8 cellular contexts compared by ENCODE assay signal in the genomic region with DNA sequence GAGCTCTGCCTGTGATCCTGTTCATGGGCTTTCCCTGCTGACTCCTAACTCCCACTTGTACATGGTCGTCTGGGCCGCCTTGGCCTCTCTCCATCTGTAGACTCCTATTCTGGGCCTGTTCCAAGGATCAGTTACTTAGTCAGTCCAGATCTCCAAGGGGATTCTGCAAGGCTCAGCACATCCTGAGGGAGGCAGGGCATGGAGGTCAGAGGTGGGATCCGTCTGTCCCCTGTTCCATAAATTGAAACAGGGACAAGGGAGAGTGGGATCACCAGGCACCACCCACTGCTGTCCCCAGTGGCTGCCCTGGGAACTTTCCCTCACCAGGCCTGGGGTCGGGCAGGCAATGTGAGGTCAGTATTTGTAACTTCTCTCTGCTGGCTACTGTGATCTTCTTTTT. TPM values are rescaled to one million over a fixed set of nuclear protein-coding genes. Genes with fewer than 3 reads are reported as not detected.
DNase-seq lines count a peak whose midpoint lies in the region; ATAC-seq, FAIRE-seq and TF ChIP-seq lines count a peak whose summit lies in the region.

No MANE protein-coding gene starts in this region.

- no peak overlapping the region for H3K9ac ChIP-seq in H1 (replicated peaks in 1 of 4; ENCODE audit: extremely low read depth in 1 of 4, low read depth in 3 of 4, low read length in 3 of 4)

- H3K27me3 ChIP-seq in BJ (ENCODE audit: control insufficient read depth, insufficient read depth, low read length) (no peaks in the 10 kb centered on the region), H1 (replicated peaks in 1 of 4; ENCODE audit: control insufficient read depth in 3 of 4, extremely low read depth in 1 of 4, insufficient read depth in 3 of 4, low read length in 3 of 4) (no peaks in the 10 kb centered on the region), prostate gland (replicated peaks; ENCODE audit: insufficient read depth) (no peaks in the 10 kb centered on the region)
- H3K27me3 ChIP-seq in naive thymus-derived CD4-positive, alpha-beta T cell (ENCODE audit: control insufficient read depth in 2 of 2, insufficient read depth in 2 of 2, low read length in 2 of 2) = no peaks in the 10 kb centered on the region

- no peak overlapping the region for H4K91ac ChIP-seq in H1 (replicated peaks; ENCODE audit: insufficient read length, low read length)

- H4K5ac ChIP-seq in H1 (ENCODE audit: insufficient read length, low read depth, low read length) = no peak overlapping the region

- H3K27ac ChIP-seq in H1 (ENCODE audit: low read depth, low read length) = no peak overlapping the region
- H3K27ac ChIP-seq in naive thymus-derived CD4-positive, alpha-beta T cell (ENCODE audit: low read depth, low read length) = no peak overlapping the region
- no peak overlapping the region for H3K27ac ChIP-seq in prostate gland

- no peak overlapping the region for H2BK12ac ChIP-seq in H1 (ENCODE audit: low read depth, low read length)

- DNase-seq in BJ (ENCODE audit: low read depth) (no peak), HFFc6 (no peak), H1 (ENCODE audit: low read depth in 1 of 2, low spot score in 2 of 2) (peak in 1 of 2 experiments; percentile 59), prostate gland (ENCODE audit: low spot score) (no peak), SKM-1 (lab: John Stamatoyannopoulos, UW; ENCODE audit: unreplicated experiment) (no peak)
- no peak for DNase-seq in naive thymus-derived CD4-positive, alpha-beta T cell
- DNase-seq in activated CD8-positive, alpha-beta memory T cell treated with anti-CD3 and anti-CD28 coated beads, Interleukin-2, amount 50 U/mL, for 4 hours = no peak

- POLR2A ChIA-PET in BJ (lab: Charles Lee) = no interaction called here
- POLR2A ChIA-PET in H1 (lab: Charles Lee; ENCODE audit: partially characterized antibody) = interaction anchor here (1.1 to 1.6 kb wide), 3 partner anchors 11 to 109 kb away, joined by 3 to 9 read pairs (median 3); no protein-coding TSS in a partner anchor
- POLR2A ChIA-PET in naive thymus-derived CD4-positive, alpha-beta T cell (lab: Charles Lee) = interaction anchor here (0.9 kb wide), 1 partner anchor 44 kb away, joined by 3 read pairs; a partner anchor contains a TSS

- no peaks in the 10 kb centered on the region for H3K9me3 Mint-ChIP-seq in HFFc6
- H3K9me3 Mint-ChIP-seq in naive thymus-derived CD4-positive, alpha-beta T cell = no peaks in the 10 kb centered on the region

- TF ChIP-seq RAD21 in H1 (IDR thresholded peaks at IDR 0.05 in 1 of 2, conservative IDR thresholded peaks at IDR 0.05 in 1 of 2; ENCODE audit: low read depth in 2 of 2, low read length in 2 of 2) = peak in 1 of 2 experiments; percentile 14; a peak in 2 of 4 replicates

- FAIRE-seq in H1 (lab: Jason Lieb, UNC) = no peak

- no peak overlapping the region for H3K4ac ChIP-seq in H1 (replicated peaks; ENCODE audit: insufficient read length, low read depth, low read length)

- H3K9me3 ChIP-seq in H1 (ENCODE audit: insufficient read depth in 2 of 2, low read depth in 1 of 2, low read length in 1 of 2) = no peaks in the 10 kb centered on the region
- H3K9me3 ChIP-seq in naive thymus-derived CD4-positive, alpha-beta T cell (ENCODE audit: control insufficient read depth in 2 of 3, low read length in 3 of 3) = no peaks in the 10 kb centered on the region
- no peaks in the 10 kb centered on the region for H3K9me3 ChIP-seq in prostate gland

- no peak for TF ChIP-seq EP300 in H1 (IDR thresholded peaks at IDR 0.05; ENCODE audit: borderline replicate concordance in 1 of 2, low read depth in 2 of 2, low read length in 2 of 2)

- H3K4me3 Mint-ChIP-seq in HFFc6 = no peak overlapping the region
- peak overlapping the region in 2 of 10 donors; percentile 59 to 63 for H3K4me3 Mint-ChIP-seq in naive thymus-derived CD4-positive, alpha-beta T cell

- no peaks in the 10 kb centered on the region for H3K23me2 ChIP-seq in H1 (ENCODE audit: low read depth, low read length)

- H3K36me3 Mint-ChIP-seq in HFFc6 (ENCODE audit: low read depth) = peaks cover 4% of the 10 kb centered on the region; the same call in 1 of the 2 replicates
- no peaks in the 10 kb centered on the region for H3K36me3 Mint-ChIP-seq in naive thymus-derived CD4-positive, alpha-beta T cell

- no peak for ATAC-seq in naive thymus-derived CD4-positive, alpha-beta T cell
- no peak for ATAC-seq in HG03460 (IDR thresholded peaks at IDR 0.05; ENCODE audit: unreplicated experiment)

- peak; percentile 34; the same call in 1 of the 2 replicates for TF ChIP-seq CTCF in BJ (IDR thresholded peaks at IDR 0.05; ENCODE audit: insufficient read depth, low read depth, low read length)
- TF ChIP-seq CTCF in HFFc6 (IDR thresholded peaks at IDR 0.05) = peak; percentile 63; the same call in 1 of the 2 replicates
- peak; percentile 49 to 82 (median 73); a peak in 3 of 4 replicates for TF ChIP-seq CTCF in H1 (IDR thresholded peaks at IDR 0.05; ENCODE audit: control extremely low read depth in 1 of 3, insufficient read depth in 1 of 3, low read depth in 1 of 3, low read length in 3 of 3)
- TF ChIP-seq CTCF in prostate gland (IDR thresholded peaks at IDR 0.05) = no peak

- H2BK20ac ChIP-seq in H1 (ENCODE audit: low read length) = no peak overlapping the region

- H2BK120ac ChIP-seq in H1 (replicated peaks; ENCODE audit: low read depth, low read length) = peak overlapping the region; percentile 4

- no peaks in the 10 kb centered on the region for H3K79me1 ChIP-seq in H1 (ENCODE audit: low read depth, low read length)

- no peak overlapping the region for H3K27ac Mint-ChIP-seq in HFFc6
- H3K27ac Mint-ChIP-seq in naive thymus-derived CD4-positive, alpha-beta T cell = peak overlapping the region in 7 of 9 donors; percentile 53 to 93 (median 85)

- peaks cover 9 to 16% (median 11%) of the 10 kb centered on the region in 4 experiments for H3K4me1 ChIP-seq in H1 (replicated peaks in 1 of 4; ENCODE audit: control insufficient read depth in 3 of 4, insufficient read depth in 4 of 4, low read length in 3 of 4)
- H3K4me1 ChIP-seq in naive thymus-derived CD4-positive, alpha-beta T cell (ENCODE audit: control insufficient read depth in 2 of 2, insufficient read depth in 2 of 2, low read length in 2 of 2) = peaks cover 4 to 7% of the 10 kb centered on the region in 2 donors
- H3K4me1 ChIP-seq in prostate gland (replicated peaks) = no peaks in the 10 kb centered on the region

- H2AK5ac ChIP-seq in H1 (ENCODE audit: low read depth, low read length) = no peak overlapping the region

- H3K79me2 ChIP-seq in H1 (ENCODE audit: control insufficient read depth in 1 of 2, insufficient read depth in 2 of 2, low read length in 2 of 2) = no peaks in the 10 kb centered on the region

- peaks cover 6% of the 10 kb centered on the region for H3K27me3 Mint-ChIP-seq in HFFc6 (ENCODE audit: insufficient read depth)
- H3K27me3 Mint-ChIP-seq in naive thymus-derived CD4-positive, alpha-beta T cell = no peaks in the 10 kb centered on the region

- no peak overlapping the region for H3K23ac ChIP-seq in H1 (ENCODE audit: insufficient read length)

- 84% methylated on average over 4 of the region's 4 CpGs; no CpG with 5 or more reads in 1 of the 2 experiments for WGBS in H1 (ENCODE audit: extremely low coverage in 1 of 2, insufficient coverage in 1 of 2, insufficient read length in 1 of 2, insufficient replicate concordance in 2 of 2, low coverage in 1 of 2, low lambda C conversion rate in 2 of 2, missing lambda C conversion rate in 1 of 2), 2 experiments
- 84% methylated on average over 4 of the region's 4 CpGs for WGBS in prostate gland

- no peak overlapping the region for H2BK5ac ChIP-seq in H1 (ENCODE audit: low read depth, low read length)

- H2BK15ac ChIP-seq in H1 (ENCODE audit: low read length) = no peak overlapping the region

- CTCF ChIA-PET in BJ (lab: Yijun Ruan, JAX) = interaction anchor here (0.6 to 5.7 kb wide), 21 partner anchors 8 to 748 kb away, joined by 3 to 40 read pairs (median 5); a partner anchor contains a TSS
- CTCF ChIA-PET in H1 (lab: Charles Lee; ENCODE audit: partially characterized antibody) = interaction anchor here (0.6 to 12.4 kb wide), 33 partner anchors 11 to 362 kb away, joined by 3 to 245 read pairs (median 4); a partner anchor contains a TSS
- CTCF ChIA-PET in naive thymus-derived CD4-positive, alpha-beta T cell (lab: Charles Lee) = interaction anchor here (0.7 to 1.3 kb wide), 10 partner anchors 10 to 412 kb away, joined by 3 to 5 read pairs (median 4); no protein-coding TSS in a partner anchor

- H3K4me1 Mint-ChIP-seq in HFFc6 (ENCODE audit: low read depth) = no peaks in the 10 kb centered on the region
- peaks cover 7 to 14% (median 12%) of the 10 kb centered on the region in 7 donors for H3K4me1 Mint-ChIP-seq in naive thymus-derived CD4-positive, alpha-beta T cell

- no peak overlapping the region for H3K14ac ChIP-seq in H1 (ENCODE audit: insufficient read length)

- H4K20me1 ChIP-seq in H1 (replicated peaks in 1 of 2; ENCODE audit: control insufficient read depth in 1 of 2, insufficient read depth in 2 of 2, low read length in 2 of 2) = no peaks in the 10 kb centered on the region

- no peak for TF ChIP-seq POLR2A in H1 (IDR thresholded peaks at IDR 0.05; ENCODE audit: control extremely low read depth in 1 of 2, low read depth in 2 of 2, low read length in 2 of 2)
- no peak for TF ChIP-seq POLR2A in prostate gland (IDR thresholded peaks at IDR 0.05)

- H3K56ac ChIP-seq in H1 (replicated peaks; ENCODE audit: insufficient read length, low read depth, low read length) = no peak overlapping the region

- H3K4me2 ChIP-seq in H1 (ENCODE audit: insufficient read depth in 1 of 2, low read depth in 2 of 2, low read length in 2 of 2) = no peak overlapping the region

- no peak overlapping the region for H4K8ac ChIP-seq in H1 (ENCODE audit: extremely low read depth, insufficient read depth, low read length)

- H3K36me3 ChIP-seq in BJ (ENCODE audit: control insufficient read depth, insufficient read depth, low read length) (no peaks in the 10 kb centered on the region), H1 (ENCODE audit: control insufficient read depth in 2 of 4, insufficient read depth in 4 of 4, low read length in 3 of 4) (no peaks in the 10 kb centered on the region), prostate gland (no peaks in the 10 kb centered on the region)
- no peaks in the 10 kb centered on the region for H3K36me3 ChIP-seq in naive thymus-derived CD4-positive, alpha-beta T cell (ENCODE audit: control insufficient read depth in 2 of 3, insufficient read depth in 3 of 3, low read length in 3 of 3)

- no peak overlapping the region for H2AFZ ChIP-seq in H1 (ENCODE audit: low read length)

- H3K4me3 ChIP-seq in BJ (ENCODE audit: low read depth, low read length) = no peak overlapping the region
- no peak overlapping the region for H3K4me3 ChIP-seq in H1 (ENCODE audit: extremely low read depth in 1 of 4, insufficient read depth in 2 of 4, low read depth in 3 of 4, low read length in 4 of 4)
- H3K4me3 ChIP-seq in naive thymus-derived CD4-positive, alpha-beta T cell (ENCODE audit: low read length) = no peak overlapping the region
- no peak overlapping the region for H3K4me3 ChIP-seq in prostate gland

- intact Hi-C loops in naive thymus-derived CD4-positive, alpha-beta T cell (cut with micrococcal nuclease) = loop anchor here (2.0 to 5.0 kb wide), 2 partner anchors 43 to 44 kb away; a partner anchor contains a TSS
- intact Hi-C loops in prostate gland (cut with DNase I) = no loop called here

- no peak overlapping the region for H3K18ac ChIP-seq in H1 (ENCODE audit: extremely low read depth, low read length)

RNA-seq across cellular contexts. Expression of a gene that starts 43.5 kb away (rescaled TPM):
- 154 and 172 TPM in 2 replicates for polyA plus RNA-seq in BJ (2011; rRNA removed)
- polyA minus RNA-seq in BJ (2011; rRNA and poly(A)+ RNA removed) = 322 and 463 TPM in 2 replicates
- 100 to 1,000 TPM; 127 to 145 (median 134) TPM for total RNA-seq in HFFc6 (2021; fragmentation: NEBNext Ultra II Directional; extraction: Animal tissue kit (Norgen Biotek cat#: 25700))
- 52.4 and 54.3 TPM in 2 replicates for total RNA-seq in H1 (2021; fragmentation: NEBNext Ultra II Directional; extraction: Animal tissue kit (Norgen Biotek cat#: 25700))
- 45.3 and 59.6 TPM in 2 replicates for polyA plus RNA-seq in H1 (2011; rRNA removed)
- polyA plus RNA-seq in H1 (2011; cell fraction: cytosol; rRNA removed) = 47.2 TPM
- 64.7 TPM for polyA plus RNA-seq in H1 (2011; cell fraction: nucleus; rRNA removed)
- 35.2 to 45.9 TPM (median 38.3 TPM) in 4 replicates for polyA plus RNA-seq in H1 (2012, experiment 1 of 2)
- 22.6 TPM for polyA plus RNA-seq in H1 (2012, experiment 2 of 2)
- 30.1 TPM for polyA plus RNA-seq in H1 (2013, experiment 1 of 2)
- 33.7 TPM for polyA plus RNA-seq in H1 (2013, experiment 2 of 2)
- polyA minus RNA-seq in H1 (2011; rRNA and poly(A)+ RNA removed) = 113 and 125 TPM in 2 replicates
- polyA minus RNA-seq in H1 (2011; cell fraction: cytosol; rRNA and poly(A)+ RNA removed) = 49.3 TPM
- 86.0 TPM for polyA minus RNA-seq in H1 (2011; cell fraction: nucleus; rRNA and poly(A)+ RNA removed)
- total RNA-seq in naive thymus-derived CD4-positive, alpha-beta T cell = 10 to 100 TPM; 28.6 to 41.1 (median 29.1) TPM
- polyA plus RNA-seq in naive thymus-derived CD4-positive, alpha-beta T cell = 10 to 100 TPM; 15.4 to 22.5 TPM
- 10 to 100 TPM; 37.2 to 49.8 TPM for total RNA-seq in prostate gland

RNA-seq across cellular contexts. Expression of a gene that starts 43.8 kb away (rescaled TPM):
- polyA plus RNA-seq in BJ (2011; rRNA removed) = 38.9 and 43.9 TPM in 2 replicates
- 44.1 and 49.4 TPM in 2 replicates for polyA minus RNA-seq in BJ (2011; rRNA and poly(A)+ RNA removed)
- 10 to 100 TPM; 41.3 to 43.6 (median 43.1) TPM for total RNA-seq in HFFc6 (2021; fragmentation: NEBNext Ultra II Directional; extraction: Animal tissue kit (Norgen Biotek cat#: 25700))
- 21.1 and 21.8 TPM in 2 replicates for total RNA-seq in H1 (2021; fragmentation: NEBNext Ultra II Directional; extraction: Animal tissue kit (Norgen Biotek cat#: 25700))
- polyA plus RNA-seq in H1 (2011; rRNA removed) = 14.0 and 17.1 TPM in 2 replicates
- 15.4 TPM for polyA plus RNA-seq in H1 (2011; cell fraction: cytosol; rRNA removed)
- polyA plus RNA-seq in H1 (2011; cell fraction: nucleus; rRNA removed) = 42.4 TPM
- polyA plus RNA-seq in H1 (2012, experiment 1 of 2) = 13.8 to 15.2 TPM (median 14.2 TPM) in 4 replicates
- 6.5 TPM for polyA plus RNA-seq in H1 (2012, experiment 2 of 2)
- polyA plus RNA-seq in H1 (2013, experiment 1 of 2) = 14.9 TPM
- polyA plus RNA-seq in H1 (2013, experiment 2 of 2) = 15.1 TPM
- 29.4 and 36.8 TPM in 2 replicates for polyA minus RNA-seq in H1 (2011; rRNA and poly(A)+ RNA removed)
- 13.9 TPM for polyA minus RNA-seq in H1 (2011; cell fraction: cytosol; rRNA and poly(A)+ RNA removed)
- 40.1 TPM for polyA minus RNA-seq in H1 (2011; cell fraction: nucleus; rRNA and poly(A)+ RNA removed)
- total RNA-seq in naive thymus-derived CD4-positive, alpha-beta T cell = 10 to 100 TPM; 28.7 to 62.8 (median 35.6) TPM
- polyA plus RNA-seq in naive thymus-derived CD4-positive, alpha-beta T cell = 10 to 100 TPM; 20.2 to 25.1 TPM
- total RNA-seq in prostate gland = 10 to 100 TPM; 57.9 to 85.8 TPM

Comparison
In these comparisons a context has a peak if more than half of its experiments do, and no peak if none do; other contexts are left out.
1. CTCF ChIP-seq: peak in BJ (single experiment), HFFc6 (single experiment) and H1 (3 of 3); none in prostate gland (0 of 4).